ENCODE assay signal across 11 cellular contexts in the genomic region with DNA sequence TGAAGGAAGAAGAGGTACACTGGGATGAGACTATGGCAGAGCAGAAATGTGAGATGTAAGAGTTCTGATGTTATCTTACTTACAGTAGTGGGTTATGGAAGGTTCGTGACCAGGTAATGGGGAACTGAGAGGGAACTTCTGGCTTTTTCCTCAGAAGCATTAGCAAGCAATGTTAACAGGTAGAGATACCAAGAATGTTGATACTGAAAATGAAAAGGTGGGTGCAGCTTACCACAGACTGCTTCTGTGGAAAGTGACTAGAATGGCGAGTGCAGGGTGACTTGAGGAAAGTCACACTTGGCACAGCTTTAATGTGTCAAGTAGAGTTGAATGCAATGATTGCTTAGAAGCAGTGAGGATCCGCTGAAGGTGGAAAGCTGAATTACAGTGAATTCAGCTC.
DNase-seq lines count a peak whose midpoint lies in the region; ATAC-seq and TF ChIP-seq lines count a peak whose summit lies in the region.
"Had no signal": no experiment of that assay in that cellular context is flagged by ENCODE, and none has a peak within 500 bp of the region (broad histone marks: within the 10 kb centered on the region; RNA-seq: fewer than 3 reads in every experiment).

No MANE protein-coding gene starts in this region.

- no peak overlapping the region for H3K4me3 ChIP-seq in esophagus squamous epithelium

- TF ChIP-seq CTCF in GM13977 (IDR thresholded peaks at IDR 0.05; ENCODE audit: extremely low read depth, insufficient read depth, missing control alignments) (no peak), esophagus squamous epithelium (IDR thresholded peaks at IDR 0.05) (no peak)

- ATAC-seq in HG02610 (IDR thresholded peaks at IDR 0.05; ENCODE audit: unreplicated experiment) (peak; percentile 83), HG03439 (IDR thresholded peaks at IDR 0.05; ENCODE audit: unreplicated experiment) (peak; percentile 71), HG02970 (IDR thresholded peaks at IDR 0.05; ENCODE audit: low FRiP score, unreplicated experiment) (no peak)

- no peaks in the 10 kb centered on the region for H3K27me3 ChIP-seq in esophagus squamous epithelium

- in situ Hi-C loops in GM13977 (cut with MboI; ENCODE audit: low pct_unique_long_range_greater_than_20kb, low sequenced_read_pairs, unreplicated experiment), result no loop called here

- peak; percentile 9 for DNase-seq in GM13977 (ENCODE audit: low spot score)
- peak; percentile 13 for DNase-seq in GM19238 (ENCODE audit: insufficient read length, low spot score)
- no peak for DNase-seq in HCEC 1CT
- no peak for DNase-seq in ecto neural progenitor cell (ENCODE audit: low spot score)
- no peak for DNase-seq in esophagus squamous epithelium (lab: John Stamatoyannopoulos, UW)
- DNase-seq: amniotic stem cell, endodermal cell, NCI-H2029 had no signal

- H3K36me3 ChIP-seq in esophagus squamous epithelium, result no peaks in the 10 kb centered on the region

- no peak for TF ChIP-seq POLR2A in esophagus squamous epithelium (IDR thresholded peaks at IDR 0.05)

- intact Hi-C loops in esophagus squamous epithelium (cut with DNase I), result no loop called here

- H3K4me1 ChIP-seq in esophagus squamous epithelium, result peaks cover 12 to 37% (median 18%) of the 10 kb centered on the region in 3 donors

- 79 to 89% methylated on average over 3 of the region's 3 CpGs for WGBS in esophagus squamous epithelium, 2 donors

- no peak overlapping the region for H3K27ac ChIP-seq in esophagus squamous epithelium

- no peaks in the 10 kb centered on the region for H3K9me3 ChIP-seq in esophagus squamous epithelium

Comparison
In these comparisons a context has a peak if more than half of its experiments do, and no peak if none do; other contexts are left out.
1. DNase-seq: peak in GM13977 (single experiment) and GM19238 (single experiment); none in HCEC 1CT (single experiment), ecto neural progenitor cell (single experiment) and esophagus squamous epithelium (single experiment).